Comparison of ENCODE assay signal across 14 cellular contexts in the genomic region with DNA sequence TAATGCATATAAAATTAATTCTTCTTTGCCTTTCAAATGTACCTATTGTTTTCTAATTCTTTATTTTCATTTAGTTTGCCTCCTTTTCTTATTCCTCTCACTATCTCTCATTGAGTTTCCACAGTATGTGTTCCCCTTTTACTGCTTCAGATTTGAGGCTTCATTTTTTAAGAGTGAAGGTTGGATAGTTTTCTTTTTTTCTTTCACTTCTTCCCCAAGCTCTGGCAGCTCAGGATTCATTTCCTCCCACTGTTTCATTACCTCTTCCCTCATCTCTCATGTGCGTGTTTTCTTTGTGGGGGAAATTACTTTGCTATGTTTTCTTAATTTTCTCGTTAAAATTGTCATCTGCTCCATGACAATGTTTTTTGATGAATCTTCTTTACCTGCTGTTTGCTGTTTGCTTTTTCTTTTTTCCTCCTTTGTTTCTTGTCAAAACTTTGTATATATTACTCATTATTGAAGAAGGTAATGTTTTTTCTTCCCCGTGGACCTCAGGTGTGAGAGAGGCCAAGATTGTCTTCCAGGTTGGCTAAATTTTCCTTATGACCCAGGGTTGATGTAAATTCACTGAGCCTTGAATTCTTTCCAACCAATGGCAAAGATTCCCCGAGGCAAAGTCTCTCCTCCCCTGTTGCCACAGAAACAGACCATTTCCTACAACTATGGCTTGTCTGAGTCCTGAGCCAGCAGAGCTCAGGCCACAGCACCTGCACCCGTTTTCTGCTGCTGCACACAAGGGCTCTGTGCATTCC.
DNase-seq lines count a peak whose midpoint lies in the region; ATAC-seq and TF ChIP-seq lines count a peak whose summit lies in the region.
"Had no signal": no experiment of that assay in that cellular context is flagged by ENCODE, and none has a peak within 500 bp of the region (broad histone marks: within the 10 kb centered on the region; RNA-seq: fewer than 3 reads in every experiment).

No MANE protein-coding gene starts in this region.

- H3K36me3 Mint-ChIP-seq in neural progenitor cell (no peaks in the 10 kb centered on the region), osteocyte (ENCODE audit: unreplicated experiment) (no peaks in the 10 kb centered on the region)
- H3K36me3 Mint-ChIP-seq: stimulated activated naive B cell treated with anti-CD40 and anti-IgM and Interleukin-4, amounts not matched to agents 10 μg/mL and 1 μg/mL and 100 μg/mL, for 72 hours had no signal

- DNase-seq in DMS53 (lab: John Stamatoyannopoulos, UW) (peak; percentile 30), DMS53 treated with DMSO at 0.1 percent for 48 hours (lab: John Stamatoyannopoulos, UW; ENCODE audit: unreplicated experiment) (no peak), NCI-H226 (peak; percentile 49), mammary epithelial cell (peak; percentile 48), neural progenitor cell (ENCODE audit: low spot score) (peak; percentile 30), osteocyte (ENCODE audit: extremely low spot score, unreplicated experiment) (no peak), osteoblast (ENCODE audit: insufficient read length, low spot score, missing footprints) (no peak)
- DNase-seq in stimulated activated naive CD8-positive, alpha-beta T cell treated with anti-CD3 and anti-CD28 coated beads, Interleukin-15, Interleukin-2, amounts not matched to agents 100 U/mL and 50 U/mL, for 24 hours = no peak
- DNase-seq: activated CD4-positive, alpha-beta T cell treated with anti-CD3 and anti-CD28 coated beads for 4 hours; NCI-H1436; stimulated activated naive B cell treated with anti-CD40 and anti-IgM and Interleukin-4, amounts not matched to agents 10 μg/mL and 1 μg/mL and 100 μg/mL, for 72 hours had no signal

- H4K20me1 ChIP-seq in mammary epithelial cell (ENCODE audit: insufficient read depth, low read length) = no peaks in the 10 kb centered on the region
- H4K20me1 ChIP-seq in neural progenitor cell (ENCODE audit: low read depth) = no peaks in the 10 kb centered on the region
- H4K20me1 ChIP-seq in osteoblast (ENCODE audit: insufficient read depth, low read length) = no peaks in the 10 kb centered on the region

- H2AFZ ChIP-seq in mammary epithelial cell (ENCODE audit: low read depth, low read length) (no peak overlapping the region), neural progenitor cell (replicated peaks) (peak overlapping the region; percentile 37), osteoblast (ENCODE audit: low read length) (no peak overlapping the region)

- H3K27ac Mint-ChIP-seq in neural progenitor cell (no peak overlapping the region), osteocyte (ENCODE audit: unreplicated experiment) (no peak overlapping the region)
- H3K27ac Mint-ChIP-seq: activated T-helper 17 cell treated with anti-CD3 and anti-CD28 coated beads, Interleukin-2, amount 50 U/mL, for 72 hours; stimulated activated naive B cell treated with anti-CD40 and anti-IgM and Interleukin-4, amounts not matched to agents 10 μg/mL and 1 μg/mL and 100 μg/mL, for 72 hours had no signal

- H3K9ac ChIP-seq in mammary epithelial cell (ENCODE audit: insufficient read depth, low read length) (no peak overlapping the region), neural progenitor cell (no peak overlapping the region)

- intact Hi-C loops in mammary epithelial cell (cut with micrococcal nuclease) = loop anchor here (2.0 kb wide), 1 partner anchor 80 kb away; a partner anchor contains a TSS

- H3F3A ChIP-seq in neural progenitor cell (ENCODE audit: low read depth) = peaks cover 5% of the 10 kb centered on the region

- no peak overlapping the region for H3K4me3 ChIP-seq in mammary epithelial cell (replicated peaks in 1 of 3; ENCODE audit: insufficient read depth in 1 of 3, low read depth in 2 of 3, low read length in 3 of 3)
- H3K4me3 ChIP-seq in neural progenitor cell = no peak overlapping the region
- no peak overlapping the region for H3K4me3 ChIP-seq in osteoblast (ENCODE audit: insufficient read depth, low read length)
- H3K4me3 ChIP-seq: cardiac muscle cell had no signal

- no peak overlapping the region for H3K4me3 Mint-ChIP-seq in neural progenitor cell
- no peak overlapping the region for H3K4me3 Mint-ChIP-seq in osteocyte (ENCODE audit: unreplicated experiment)
- H3K4me3 Mint-ChIP-seq: activated T-helper 17 cell treated with anti-CD3 and anti-CD28 coated beads, Interleukin-2, amount 50 U/mL, for 72 hours; stimulated activated naive B cell treated with anti-CD40 and anti-IgM and Interleukin-4, amounts not matched to agents 10 μg/mL and 1 μg/mL and 100 μg/mL, for 72 hours had no signal

- in situ Hi-C loops in mammary epithelial cell (cut with MboI; ENCODE audit: low sequenced_read_pairs in 2 of 2) = no loop called here

- H3K9me3 Mint-ChIP-seq in neural progenitor cell (no peaks in the 10 kb centered on the region), osteocyte (ENCODE audit: unreplicated experiment) (no peaks in the 10 kb centered on the region)
- H3K9me3 Mint-ChIP-seq: activated T-helper 17 cell treated with anti-CD3 and anti-CD28 coated beads, Interleukin-2, amount 50 U/mL, for 72 hours; stimulated activated naive B cell treated with anti-CD40 and anti-IgM and Interleukin-4, amounts not matched to agents 10 μg/mL and 1 μg/mL and 100 μg/mL, for 72 hours had no signal

- H3K4me2 ChIP-seq in mammary epithelial cell (ENCODE audit: insufficient read depth, low read depth, low read length) = no peak overlapping the region
- no peak overlapping the region for H3K4me2 ChIP-seq in neural progenitor cell
- H3K4me2 ChIP-seq in osteoblast (ENCODE audit: insufficient read depth, low read length) = no peak overlapping the region

- WGBS in mammary epithelial cell (ENCODE audit: low coverage, missing lambda C conversion rate) = 55% methylated on average over 5 of the region's 5 CpGs

- H3K4me1 Mint-ChIP-seq in neural progenitor cell (peaks cover 31% of the 10 kb centered on the region), osteocyte (ENCODE audit: unreplicated experiment) (peaks cover 33% of the 10 kb centered on the region)

- H3K36me3 ChIP-seq in mammary epithelial cell (ENCODE audit: insufficient read depth, low read length) (no peaks in the 10 kb centered on the region), neural progenitor cell (no peaks in the 10 kb centered on the region), osteoblast (ENCODE audit: insufficient read depth, low read length) (no peaks in the 10 kb centered on the region)
- H3K36me3 ChIP-seq: cardiac muscle cell had no signal

- H3K4me1 ChIP-seq in mammary epithelial cell (ENCODE audit: insufficient read depth, low read length) = peaks cover 19% of the 10 kb centered on the region
- H3K4me1 ChIP-seq in neural progenitor cell = peaks cover 13% of the 10 kb centered on the region
- peaks cover 25% of the 10 kb centered on the region for H3K4me1 ChIP-seq in osteoblast (ENCODE audit: insufficient read depth, low read length)

- dilution Hi-C loops in mammary epithelial cell (cut with HindIII; ENCODE audit: low sequenced_read_pairs) = no loop called here

- BruUV-seq in mammary epithelial cell (replicated peaks; lab: Mats Ljungman, UMichigan) = no TSS peak

- CTCF ChIA-PET in mammary epithelial cell (lab: Charles Lee; ENCODE audit: low non-redundant PET) = no interaction called here

- H3K27ac ChIP-seq in mammary epithelial cell (ENCODE audit: insufficient read depth, low read depth, low read length) (no peak overlapping the region), neural progenitor cell (no peak overlapping the region), osteoblast (ENCODE audit: low read depth, low read length) (no peak overlapping the region)
- H3K27ac ChIP-seq: 22Rv1, cardiac muscle cell had no signal

- H3K9me3 ChIP-seq in mammary epithelial cell (replicated peaks; ENCODE audit: insufficient read depth, low read length) (no peaks in the 10 kb centered on the region), neural progenitor cell (ENCODE audit: low read depth) (no peaks in the 10 kb centered on the region), osteoblast (ENCODE audit: low read depth, low read length) (no peaks in the 10 kb centered on the region)

- H3K27me3 Mint-ChIP-seq in neural progenitor cell (ENCODE audit: insufficient read depth, low read depth) (peaks cover 22% of the 10 kb centered on the region), osteocyte (ENCODE audit: unreplicated experiment) (no peaks in the 10 kb centered on the region)

- H3K79me2 ChIP-seq in mammary epithelial cell (ENCODE audit: insufficient read depth, low read length) (no peaks in the 10 kb centered on the region), neural progenitor cell (ENCODE audit: low read depth) (no peaks in the 10 kb centered on the region), osteoblast (ENCODE audit: insufficient read depth, low read length) (no peaks in the 10 kb centered on the region)

- no peaks in the 10 kb centered on the region for H3K27me3 ChIP-seq in mammary epithelial cell (ENCODE audit: insufficient read depth, low read length)
- peaks cover 38% of the 10 kb centered on the region for H3K27me3 ChIP-seq in neural progenitor cell
- H3K27me3 ChIP-seq in osteoblast (ENCODE audit: insufficient read depth, low read length) = peaks cover 17% of the 10 kb centered on the region
- H3K27me3 ChIP-seq: cardiac muscle cell had no signal

- ATAC-seq in stimulated activated naive CD8-positive, alpha-beta T cell treated with anti-CD3 and anti-CD28 coated beads, Interleukin-15, Interleukin-2, amounts not matched to agents 100 U/mL and 50 U/mL, for 24 hours = no peak
- ATAC-seq: activated T-helper 17 cell treated with anti-CD3 and anti-CD28 coated beads, Interleukin-2, amount 50 U/mL, for 72 hours; stimulated activated naive B cell treated with anti-CD40 and anti-IgM and Interleukin-4, amounts not matched to agents 10 μg/mL and 1 μg/mL and 100 μg/mL, for 72 hours had no signal

- no peak for TF ChIP-seq CTCF in mammary epithelial cell (conservative IDR thresholded peaks at IDR 0.05 in 1 of 2, IDR thresholded peaks at IDR 0.05 in 1 of 2; ENCODE audit: extremely low read depth in 1 of 2, insufficient read depth in 1 of 2, low read depth in 1 of 2, low read length in 2 of 2)
- no peak for TF ChIP-seq CTCF in neural progenitor cell (IDR thresholded peaks at IDR 0.05)
- TF ChIP-seq CTCF in osteocyte (IDR thresholded peaks at IDR 0.05) = no peak
- TF ChIP-seq CTCF in osteoblast (IDR thresholded peaks at IDR 0.05; ENCODE audit: extremely low read depth, low read depth, low read length) = no peak

Comparison
In these comparisons a context has a peak if more than half of its experiments do, and no peak if none do; other contexts are left out.
1. DNase-seq: peak in DMS53 (single experiment), NCI-H226 (single experiment), mammary epithelial cell (single experiment) and neural progenitor cell (single experiment); none in DMS53 treated with DMSO at 0.1 percent for 48 hours (single experiment), osteocyte (single experiment), osteoblast (single experiment) and stimulated activated naive CD8-positive, alpha-beta T cell treated with anti-CD3 and anti-CD28 coated beads, Interleukin-15, Interleukin-2, amounts not matched to agents 100 U/mL and 50 U/mL, for 24 hours (single experiment).